ENCODE assay signal across 8 cellular contexts in genomic region chr15:51775967-51776816, GRCh38. TPM values are rescaled to one million over a fixed set of nuclear protein-coding genes. Genes with fewer than 3 reads are reported as not detected.
DNase-seq lines count a peak whose midpoint lies in the region; ATAC-seq and TF ChIP-seq lines count a peak whose summit lies in the region.

No MANE protein-coding gene starts in this region.

- intact Hi-C loops in thyroid gland (cut with DNase I) = loop anchor here (2.0 kb wide), 1 partner anchor 125 kb away; no protein-coding TSS in a partner anchor

- H3K27ac Mint-ChIP-seq in CD4-positive, CD25-positive, alpha-beta regulatory T cell = peak overlapping the region in 1 of 3 donors; percentile 41
- no peak overlapping the region for H3K27ac Mint-ChIP-seq in mesothelial cell of epicardium

- H3K27ac ChIP-seq in CD4-positive, CD25-positive, alpha-beta regulatory T cell (ENCODE audit: insufficient read depth, low read length, poor library complexity, severe bottlenecking) = no peak overlapping the region
- no peak overlapping the region for H3K27ac ChIP-seq in thyroid gland

- no peak for TF ChIP-seq POLR2A in thyroid gland (IDR thresholded peaks at IDR 0.05)

- no peak overlapping the region for H3K4me3 ChIP-seq in CD4-positive, CD25-positive, alpha-beta regulatory T cell (ENCODE audit: low read depth, low read length)
- no peak overlapping the region for H3K4me3 ChIP-seq in thyroid gland (replicated peaks in 1 of 3)

- TF ChIP-seq CTCF in mesothelial cell of epicardium (IDR thresholded peaks at IDR 0.05; ENCODE audit: unreplicated experiment) (peak; percentile 70), thyroid gland (IDR thresholded peaks at IDR 0.05) (peak; percentile 17 to 71 (median 58))

- H3K36me3 ChIP-seq in CD4-positive, CD25-positive, alpha-beta regulatory T cell (ENCODE audit: control insufficient read depth, insufficient read depth, low read length) = peaks cover 3% of the 10 kb centered on the region
- H3K36me3 ChIP-seq in thyroid gland = no peaks in the 10 kb centered on the region

- ATAC-seq in CD4-positive, CD25-positive, alpha-beta regulatory T cell (ENCODE audit: low read depth in 2 of 2) = peak in 1 of 2 donors; percentile 61
- ATAC-seq in GM18502 (IDR thresholded peaks at IDR 0.05; ENCODE audit: poor library complexity, unreplicated experiment) = no peak

- no peaks in the 10 kb centered on the region for H3K27me3 Mint-ChIP-seq in CD4-positive, CD25-positive, alpha-beta regulatory T cell
- H3K27me3 Mint-ChIP-seq in mesothelial cell of epicardium (ENCODE audit: low read depth) = no peaks in the 10 kb centered on the region

- no peak overlapping the region for H3K4me3 Mint-ChIP-seq in CD4-positive, CD25-positive, alpha-beta regulatory T cell
- no peak overlapping the region for H3K4me3 Mint-ChIP-seq in mesothelial cell of epicardium

- H3K27me3 ChIP-seq in CD4-positive, CD25-positive, alpha-beta regulatory T cell (ENCODE audit: control insufficient read depth, insufficient read depth, low read length) = no peaks in the 10 kb centered on the region
- H3K27me3 ChIP-seq in thyroid gland = no peaks in the 10 kb centered on the region

- WGBS in thyroid gland, 2 donors = 56 to 58% methylated on average over 11 of the region's 11 CpGs

- DNase-seq in CD4-positive, CD25-positive, alpha-beta regulatory T cell = peak; percentile 11 to 63 (median 46)
- DNase-seq in GM19238 (ENCODE audit: insufficient read length, low spot score) (peak; percentile 38), NCI-H2107 treated with DMSO at 0.1 percent for 48 hours (lab: John Stamatoyannopoulos, UW; ENCODE audit: unreplicated experiment) (peak; percentile 39), mesothelial cell of epicardium (ENCODE audit: low spot score in 2 of 2, unreplicated experiment in 2 of 2) (peak in 1 of 2 experiments; percentile 43), thyroid gland (peak; percentile 27)
- peak; percentile 21 for DNase-seq in activated CD4-positive, alpha-beta T cell treated with anti-CD3 and anti-CD28 coated beads for 1 hour
- peak; percentile 8 for DNase-seq in effector CD8-positive, alpha-beta T cell (lab: John Stamatoyannopoulos, UW)

- no peaks in the 10 kb centered on the region for H3K9me3 Mint-ChIP-seq in CD4-positive, CD25-positive, alpha-beta regulatory T cell
- no peaks in the 10 kb centered on the region for H3K9me3 Mint-ChIP-seq in mesothelial cell of epicardium

- H3K4me1 ChIP-seq in CD4-positive, CD25-positive, alpha-beta regulatory T cell (ENCODE audit: control insufficient read depth, insufficient read depth, low read length, poor library complexity, severe bottlenecking) = no peaks in the 10 kb centered on the region
- H3K4me1 ChIP-seq in thyroid gland = no peaks in the 10 kb centered on the region

- H3K36me3 Mint-ChIP-seq in CD4-positive, CD25-positive, alpha-beta regulatory T cell = peaks cover 11% of the 10 kb centered on the region
- peaks cover 1% of the 10 kb centered on the region for H3K36me3 Mint-ChIP-seq in mesothelial cell of epicardium

- H3K9me3 ChIP-seq in CD4-positive, CD25-positive, alpha-beta regulatory T cell (ENCODE audit: control insufficient read depth in 2 of 2, low read length in 2 of 2) = no peaks in the 10 kb centered on the region
- no peaks in the 10 kb centered on the region for H3K9me3 ChIP-seq in thyroid gland

- H3K4me1 Mint-ChIP-seq in CD4-positive, CD25-positive, alpha-beta regulatory T cell = peaks cover 0 to 12% (median 3%) of the 10 kb centered on the region in 4 donors
- H3K4me1 Mint-ChIP-seq in mesothelial cell of epicardium = no peaks in the 10 kb centered on the region

RNA-seq across cellular contexts. Expression of gene TMOD2, which starts 24.8 kb away (rescaled TPM):
- 3.7 TPM for total RNA-seq in CD4-positive, CD25-positive, alpha-beta regulatory T cell
- 1 to 10 TPM in 3 of 4 donors, under 1 TPM in 1; 0.87 to 1.9 (median 1.1) TPM for polyA plus RNA-seq in CD4-positive, CD25-positive, alpha-beta regulatory T cell
- total RNA-seq in mesothelial cell of epicardium (9.0 to 10.4 TPM (median 10.0 TPM) in 3 replicates), thyroid gland (10 to 100 TPM in 3 of 4 donors, 1 to 10 TPM in 1; 7.1 to 14.1 (median 11.0) TPM)

RNA-seq across cellular contexts. Expression of gene LYSMD2, which starts 38.7 kb away (rescaled TPM):
- total RNA-seq in CD4-positive, CD25-positive, alpha-beta regulatory T cell = 13.0 TPM
- 10 to 100 TPM; 32.5 to 44.1 (median 39.7) TPM for polyA plus RNA-seq in CD4-positive, CD25-positive, alpha-beta regulatory T cell
- total RNA-seq in mesothelial cell of epicardium (1.8 to 2.1 TPM (median 1.9 TPM) in 3 replicates), thyroid gland (10 to 100 TPM in 3 of 4 donors, 1 to 10 TPM in 1; 8.9 to 18.0 (median 13.8) TPM)

RNA-seq across cellular contexts. Expression of gene TMOD3, which starts 53.3 kb away (rescaled TPM):
- total RNA-seq in CD4-positive, CD25-positive, alpha-beta regulatory T cell = 68.2 TPM
- 10 to 100 TPM; 28.3 to 41.2 (median 32.5) TPM for polyA plus RNA-seq in CD4-positive, CD25-positive, alpha-beta regulatory T cell
- 25.7 to 28.3 TPM (median 27.2 TPM) in 3 replicates for total RNA-seq in mesothelial cell of epicardium
- total RNA-seq in thyroid gland = 10 to 100 TPM; 24.3 to 42.7 (median 30.9) TPM
